Comparison of ENCODE assay signal across 30 cellular contexts in genomic region chr6:116737004-116737403, GRCh38. TPM values are rescaled to one million over a fixed set of nuclear protein-coding genes. Genes with fewer than 3 reads are reported as not detected.
"Had no signal": no experiment of that assay in that cellular context is flagged by ENCODE, and none has a peak within 500 bp of the region (broad histone marks: within the 10 kb centered on the region; RNA-seq: fewer than 3 reads in every experiment).

No MANE protein-coding gene starts in this region.

- DNase-seq: natural killer cell; occipital lobe; ovary; posterior cingulate gyrus; psoas muscle; right cardiac atrium; spleen; stimulated activated CD4-positive, alpha-beta T cell treated with anti-CD3 and anti-CD28 coated beads, Interleukin-12 subunit alpha, Interleukin-12 subunit beta, amount 100 ng/mL, for 4 hours; stimulated activated CD4-positive, alpha-beta T cell treated with anti-CD3 and anti-CD28 coated beads, Interleukin-1b, Interleukin-23, amount 100 ng/mL, for 48 hours; stimulated activated CD4-positive, alpha-beta T cell treated with anti-CD3 and anti-CD28 coated beads, Interleukin-4, amount 100 ng/mL, for 1 hour; stimulated activated CD4-positive, alpha-beta T cell treated with anti-CD3 and anti-CD28 coated beads, Interleukin-4, amount 100 ng/mL, for 4 hours; stimulated activated CD8-positive, alpha-beta memory T cell treated with anti-CD3 and anti-CD28 coated beads, Interleukin-4, amount 100 ng/mL, for 48 hours; stimulated activated naive CD4-positive, alpha-beta T cell; stimulated activated naive CD8-positive, alpha-beta T cell treated with anti-CD3 and anti-CD28 coated beads, Interleukin-15, amount 100 ng/mL, for 72 hours; stimulated activated naive CD8-positive, alpha-beta T cell treated with anti-CD3 and anti-CD28 coated beads, Interleukin-15, Interleukin-2, amounts not matched to agents 100 U/mL and 50 U/mL, for 24 hours; substantia nigra; testis; tibial artery; transverse colon; upper lobe of right lung; uterus had no signal

- H3K36me3 ChIP-seq: ovary, uterus had no signal

- H3K4me1 ChIP-seq: neural progenitor cell, parathyroid adenoma, psoas muscle, spleen, suprapubic skin, testis, tibial artery, transverse colon, upper lobe of right lung, uterus had no signal

- H2AFZ ChIP-seq: neural progenitor cell, parathyroid adenoma had no signal

- ATAC-seq: natural killer cell; psoas muscle; right cardiac atrium; sciatic nerve; stimulated activated memory B cell treated with anti-CD40 and anti-IgM and Interleukin-4, amounts not matched to agents 10 μg/mL and 1 μg/mL and 100 μg/mL, for 72 hours; stimulated activated naive CD8-positive, alpha-beta T cell treated with anti-CD3 and anti-CD28 coated beads, Interleukin-15, amount 100 ng/mL, for 72 hours; stimulated activated naive CD8-positive, alpha-beta T cell treated with anti-CD3 and anti-CD28 coated beads, Interleukin-15, Interleukin-2, amounts not matched to agents 100 U/mL and 50 U/mL, for 24 hours; upper lobe of right lung had no signal

- H3K9ac ChIP-seq: neural progenitor cell, parathyroid adenoma had no signal

- H3K4me2 ChIP-seq: neural progenitor cell, smooth muscle cell had no signal

- H3K79me2 ChIP-seq: parathyroid adenoma had no signal

- H3K27ac ChIP-seq: neural progenitor cell, ovary, parathyroid adenoma, psoas muscle, skin epidermis, spleen, suprapubic skin, testis, tibial artery, transverse colon, upper lobe of right lung, uterus had no signal

- H3K4me3 ChIP-seq: neural progenitor cell, ovary, psoas muscle, skin epidermis, smooth muscle cell, spleen, suprapubic skin, testis, tibial artery, transverse colon, upper lobe of right lung, uterus had no signal

- H3K9me3 ChIP-seq: ovary, psoas muscle, testis, upper lobe of right lung had no signal

- H3K27me3 ChIP-seq: neural progenitor cell, ovary, spleen, suprapubic skin, testis, tibial artery, transverse colon, upper lobe of right lung, uterus had no signal

RNA-seq across cellular contexts. Expression of gene FAM162B, which starts 28.5 kb away (rescaled TPM):
- total RNA-seq: natural killer cell, renal cortical epithelial cell, spleen had no signal
- polyA plus RNA-seq: neural cell had no signal
